In the genomic region with DNA sequence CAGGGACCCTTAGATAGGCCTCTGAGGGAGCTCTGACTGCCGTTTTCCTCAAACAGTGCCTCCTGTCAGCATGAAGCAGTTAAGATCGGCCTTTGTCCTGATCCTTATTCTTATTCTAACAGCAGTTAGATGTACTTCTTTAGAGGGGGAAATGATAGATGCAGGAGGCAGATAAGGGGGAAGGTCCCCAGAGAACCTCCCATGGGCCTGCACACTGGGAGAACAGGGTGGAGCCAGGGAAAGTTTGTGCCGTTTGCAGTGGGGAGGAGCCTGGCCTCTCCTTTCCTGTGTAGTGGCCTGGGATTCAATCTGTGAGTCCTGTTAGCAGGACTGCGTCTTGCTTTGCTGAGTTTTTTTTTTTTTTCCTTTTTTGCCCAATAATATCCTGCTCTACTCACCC, we compare ENCODE assay signal across 35 cellular contexts. TPM values are rescaled to one million over a fixed set of nuclear protein-coding genes. Genes with fewer than 3 reads are reported as not detected.
DNase-seq lines count a peak whose midpoint lies in the region; ATAC-seq, FAIRE-seq and TF ChIP-seq lines count a peak whose summit lies in the region.
"Had no signal": no experiment of that assay in that cellular context is flagged by ENCODE, and none has a peak within 500 bp of the region (broad histone marks: within the 10 kb centered on the region; RNA-seq: fewer than 3 reads in every experiment).

No MANE protein-coding gene starts in this region.

- H4K91ac ChIP-seq in H1 (replicated peaks; ENCODE audit: insufficient read length, low read length) = no peak overlapping the region

- POLR2A ChIA-PET in H1 (lab: Charles Lee; ENCODE audit: partially characterized antibody) = no interaction called here

- no peaks in the 10 kb centered on the region for H3K4me1 ChIP-seq in right atrium auricular region
- H3K4me1 ChIP-seq in H1 (replicated peaks in 1 of 4; ENCODE audit: control insufficient read depth in 3 of 4, insufficient read depth in 4 of 4, low read length in 3 of 4) = peaks cover 0 to 4% (median 3%) of the 10 kb centered on the region in 4 experiments; a peak in 3 of 7 replicates
- H3K4me1 ChIP-seq in iPS-20b (ENCODE audit: insufficient read depth, low read length) = peaks cover 6% of the 10 kb centered on the region; the same call in 1 of the 2 replicates
- H3K4me1 ChIP-seq in upper lobe of right lung = no peaks in the 10 kb centered on the region
- H3K4me1 ChIP-seq: foreskin keratinocyte, upper lobe of left lung had no signal

- peaks cover 0 to 22% of the 10 kb centered on the region in 2 donors for H3K9me3 ChIP-seq in right atrium auricular region
- H3K9me3 ChIP-seq in H1 (ENCODE audit: insufficient read depth in 2 of 2, low read depth in 1 of 2, low read length in 1 of 2) = peaks cover 20 to 29% of the 10 kb centered on the region in 2 experiments
- H3K9me3 ChIP-seq in iPS-20b (ENCODE audit: insufficient read depth, low read depth, low read length) = peaks cover 40% of the 10 kb centered on the region
- no peaks in the 10 kb centered on the region for H3K9me3 ChIP-seq in upper lobe of right lung
- H3K9me3 ChIP-seq: ovary, upper lobe of left lung had no signal

- no peak overlapping the region for H3K14ac ChIP-seq in H1 (ENCODE audit: insufficient read length)

- no peaks in the 10 kb centered on the region for H3K79me1 ChIP-seq in H1 (ENCODE audit: low read depth, low read length)

- 44% methylated on average over 3 of the region's 4 CpGs; no CpG with 5 or more reads in 1 of the 2 experiments for WGBS in H1 (ENCODE audit: extremely low coverage in 1 of 2, insufficient coverage in 1 of 2, insufficient read length in 1 of 2, insufficient replicate concordance in 2 of 2, low coverage in 1 of 2, low lambda C conversion rate in 2 of 2, missing lambda C conversion rate in 1 of 2), 2 experiments

- no peak overlapping the region for H3K4ac ChIP-seq in H1 (replicated peaks; ENCODE audit: insufficient read length, low read depth, low read length)

- H3K9me3 Mint-ChIP-seq in CD14-positive monocyte = peaks cover 15 to 34% (median 24%) of the 10 kb centered on the region in 7 donors

- ATAC-seq in Right ventricle myocardium superior (ENCODE audit: poor library complexity) (peak; percentile 78), upper lobe of right lung (peak; percentile 22), HG03571 (IDR thresholded peaks at IDR 0.05; ENCODE audit: unreplicated experiment) (no peak)
- ATAC-seq: activated T-helper 17 cell treated with anti-CD3 and anti-CD28 coated beads, Interleukin-2, amount 50 U/mL, for 72 hours; foreskin keratinocyte; natural killer cell treated with Interleukin-12 subunit alpha and Interleukin-12 subunit beta and Interleukin-15 and Interleukin-18, amount 100 ng/mL, for 72 hours; sciatic nerve; stimulated activated memory B cell treated with anti-CD40 and anti-IgM and Interleukin-4, amounts not matched to agents 10 μg/mL and 1 μg/mL and 100 μg/mL, for 72 hours had no signal

- H3K9ac ChIP-seq in H1 (replicated peaks in 1 of 4; ENCODE audit: extremely low read depth in 1 of 4, low read depth in 3 of 4, low read length in 3 of 4) = peak overlapping the region in 1 of 4 experiments; percentile 40; a peak in 1 of 7 replicates
- peak overlapping the region; percentile 54; the same call in 1 of the 2 replicates for H3K9ac ChIP-seq in iPS-20b (ENCODE audit: low read depth, low read length)
- H3K9ac ChIP-seq: BLaER1 had no signal

- TF ChIP-seq POLR2A in H1 (IDR thresholded peaks at IDR 0.05; ENCODE audit: control extremely low read depth in 1 of 2, low read depth in 2 of 2, low read length in 2 of 2) = no peak

- H3K4me2 ChIP-seq in H1 (ENCODE audit: insufficient read depth in 1 of 2, low read depth in 2 of 2, low read length in 2 of 2) = peak overlapping the region in 1 of 2 experiments; percentile 22; a peak in 1 of 4 replicates
- H3K4me2 ChIP-seq: BLaER1 had no signal

- H3K27me3 ChIP-seq in right atrium auricular region (no peaks in the 10 kb centered on the region), H1 (replicated peaks in 1 of 4; ENCODE audit: control insufficient read depth in 3 of 4, extremely low read depth in 1 of 4, insufficient read depth in 3 of 4, low read length in 3 of 4) (no peaks in the 10 kb centered on the region), iPS-20b (ENCODE audit: insufficient read depth, low read length) (no peaks in the 10 kb centered on the region), upper lobe of right lung (no peaks in the 10 kb centered on the region)
- H3K27me3 ChIP-seq: BLaER1, cardiac muscle cell, esophagus muscularis mucosa, foreskin keratinocyte, ovary, upper lobe of left lung had no signal

- DNase-seq in Right ventricle myocardium superior = no peak
- no peak for DNase-seq in right atrium auricular region (ENCODE audit: low spot score)
- no peak for DNase-seq in H1 (ENCODE audit: low read depth in 1 of 2, low spot score in 2 of 2)
- no peak for DNase-seq in upper lobe of right lung
- no peak for DNase-seq in CD14-positive monocyte (ENCODE audit: low spot score)
- no peak for DNase-seq in NOMO-1 treated with dmso at 0.1 percent for 144 hours (lab: John Stamatoyannopoulos, UW; ENCODE audit: unreplicated experiment)
- DNase-seq: activated CD4-positive, alpha-beta T cell treated with anti-CD3 and anti-CD28 coated beads, Interleukin-2, amount 10 ng/mL, durations not matched to agents 7 days and 5 days; activated CD8-positive, alpha-beta memory T cell treated with anti-CD3 and anti-CD28 coated beads, Interleukin-2, amount 50 U/mL, for 48 hours; aorta; COR-L47; foreskin keratinocyte; H7; hippocampal formation; Karpas-422; NCI-H1436; NCI-H2107; NCI-H446 treated with DMSO at 0.1 percent for 48 hours; OCI-M1; ovary; stimulated activated CD4-positive, alpha-beta T cell treated with anti-CD3 and anti-CD28 coated beads, Interleukin-4, amount 100 ng/mL, for 4 hours; substantia nigra; upper lobe of left lung had no signal

- no peaks in the 10 kb centered on the region for H4K20me1 ChIP-seq in H1 (replicated peaks in 1 of 2; ENCODE audit: control insufficient read depth in 1 of 2, insufficient read depth in 2 of 2, low read length in 2 of 2)
- H4K20me1 ChIP-seq: BLaER1 had no signal

- H3K79me2 ChIP-seq in H1 (ENCODE audit: control insufficient read depth in 1 of 2, insufficient read depth in 2 of 2, low read length in 2 of 2) = no peaks in the 10 kb centered on the region

- H4K8ac ChIP-seq in H1 (ENCODE audit: extremely low read depth, insufficient read depth, low read length) = no peak overlapping the region

- no peak overlapping the region for H2AFZ ChIP-seq in H1 (ENCODE audit: low read length)

- no peaks in the 10 kb centered on the region for H3K36me3 Mint-ChIP-seq in CD14-positive monocyte

- no peak overlapping the region for H3K23ac ChIP-seq in H1 (ENCODE audit: insufficient read length)

- intact Hi-C loops in Right ventricle myocardium superior (cut with DNase I) (no loop called here), upper lobe of right lung (cut with DNase I) (no loop called here), CD14-positive monocyte (cut with micrococcal nuclease) (loop anchor here in 1 of 2 donors (5.0 kb wide), 1 partner anchor 36 kb away; no protein-coding TSS in a partner anchor)

- H3K27ac ChIP-seq in right atrium auricular region = no peak overlapping the region
- H3K27ac ChIP-seq in H1 (ENCODE audit: low read depth, low read length) = peak overlapping the region; percentile 45; the same call in 1 of the 2 replicates
- peak overlapping the region; percentile 58 for H3K27ac ChIP-seq in iPS-20b (ENCODE audit: low read length)
- H3K27ac ChIP-seq in upper lobe of right lung = no peak overlapping the region
- H3K27ac ChIP-seq: BLaER1, cardiac muscle cell, foreskin keratinocyte, ovary, upper lobe of left lung had no signal

- TF ChIP-seq RAD21 in H1 (IDR thresholded peaks at IDR 0.05 in 1 of 2, conservative IDR thresholded peaks at IDR 0.05 in 1 of 2; ENCODE audit: low read depth in 2 of 2, low read length in 2 of 2) = no peak

- H3K4me3 ChIP-seq in right atrium auricular region (no peak overlapping the region), H1 (ENCODE audit: extremely low read depth in 1 of 4, insufficient read depth in 2 of 4, low read depth in 3 of 4, low read length in 4 of 4) (no peak overlapping the region), iPS-20b (ENCODE audit: low read length) (0 out of 2 replicates have a peak overlapping the region, but pooled peaks have one; percentile 1), upper lobe of right lung (no peak overlapping the region)
- H3K4me3 ChIP-seq: BLaER1, cardiac muscle cell, esophagus muscularis mucosa, ovary, upper lobe of left lung had no signal

- H3K27me3 Mint-ChIP-seq in CD14-positive monocyte (ENCODE audit: low read depth in 3 of 3) = peaks cover 0 to 2% (median 1%) of the 10 kb centered on the region in 3 donors
- H3K27me3 Mint-ChIP-seq: activated CD4-positive, alpha-beta T cell treated with anti-CD3 and anti-CD28 coated beads, Interleukin-2, amount 10 ng/mL, durations not matched to agents 7 days and 5 days; activated naive CD8-positive, alpha-beta T cell; activated T-helper 17 cell treated with anti-CD3 and anti-CD28 coated beads, Interleukin-2, amount 50 U/mL, for 72 hours; natural killer cell treated with Interleukin-12 subunit alpha and Interleukin-12 subunit beta and Interleukin-15 and Interleukin-18, amount 100 ng/mL, for 72 hours had no signal

- H2AK5ac ChIP-seq in H1 (ENCODE audit: low read depth, low read length) = no peak overlapping the region

- FAIRE-seq in H1 (lab: Jason Lieb, UNC) = peak; percentile 63
- FAIRE-seq: G401.6, HTR-8/SVneo had no signal

- no peak overlapping the region for H2BK12ac ChIP-seq in H1 (ENCODE audit: low read depth, low read length)

- H3K36me3 ChIP-seq in right atrium auricular region (no peaks in the 10 kb centered on the region), H1 (ENCODE audit: control insufficient read depth in 2 of 4, insufficient read depth in 4 of 4, low read length in 3 of 4) (peaks cover 0 to 8% (median 0%) of the 10 kb centered on the region in 4 experiments; a peak in 2 of 8 replicates), iPS-20b (ENCODE audit: insufficient read depth, low read depth, low read length) (no peaks in the 10 kb centered on the region), upper lobe of right lung (no peaks in the 10 kb centered on the region)
- H3K36me3 ChIP-seq: BLaER1, cardiac muscle cell, esophagus muscularis mucosa, ovary, upper lobe of left lung had no signal

- CTCF ChIA-PET in H1 (lab: Charles Lee; ENCODE audit: partially characterized antibody) = no interaction called here

- no peak overlapping the region for H3K56ac ChIP-seq in H1 (replicated peaks; ENCODE audit: insufficient read length, low read depth, low read length)

- no peak overlapping the region for H3K4me3 Mint-ChIP-seq in CD14-positive monocyte
- H3K4me3 Mint-ChIP-seq: activated CD4-positive, alpha-beta T cell treated with anti-CD3 and anti-CD28 coated beads, Interleukin-2, amount 10 ng/mL, durations not matched to agents 7 days and 5 days; activated naive CD8-positive, alpha-beta T cell; activated T-helper 17 cell treated with anti-CD3 and anti-CD28 coated beads, Interleukin-2, amount 50 U/mL, for 72 hours; natural killer cell treated with Interleukin-12 subunit alpha and Interleukin-12 subunit beta and Interleukin-15 and Interleukin-18, amount 100 ng/mL, for 72 hours; stimulated activated memory B cell treated with anti-CD40 and anti-IgM and Interleukin-4, amounts not matched to agents 10 μg/mL and 1 μg/mL and 100 μg/mL, for 72 hours; T-helper 2 cell treated with Interferon-gamma antibody and Interleukin-4, amounts not matched to agents 5 μg/mL and 100 μg/mL, for 36 hours had no signal

- TF ChIP-seq CTCF in right atrium auricular region (IDR thresholded peaks at IDR 0.05) (no peak), H1 (IDR thresholded peaks at IDR 0.05; ENCODE audit: control extremely low read depth in 1 of 3, insufficient read depth in 1 of 3, low read depth in 1 of 3, low read length in 3 of 3) (peak in 1 of 3 experiments; percentile 22; a peak in 1 of 4 replicates), upper lobe of right lung (IDR thresholded peaks at IDR 0.05) (no peak), CD14-positive monocyte (IDR thresholded peaks at IDR 0.05) (no peak)

- H3K4me1 Mint-ChIP-seq in CD14-positive monocyte = peaks cover 4% of the 10 kb centered on the region

- H4K5ac ChIP-seq in H1 (ENCODE audit: insufficient read length, low read depth, low read length) = no peak overlapping the region

- no peak overlapping the region for H2BK120ac ChIP-seq in H1 (replicated peaks; ENCODE audit: low read depth, low read length)

- no peak for TF ChIP-seq EP300 in H1 (IDR thresholded peaks at IDR 0.05; ENCODE audit: borderline replicate concordance in 1 of 2, low read depth in 2 of 2, low read length in 2 of 2)

- H2BK15ac ChIP-seq in H1 (ENCODE audit: low read length) = no peak overlapping the region

- H3K27ac Mint-ChIP-seq in CD14-positive monocyte = peak overlapping the region in 1 of 7 donors; percentile 6
- H3K27ac Mint-ChIP-seq: activated CD4-positive, alpha-beta T cell treated with anti-CD3 and anti-CD28 coated beads, Interleukin-2, amount 10 ng/mL, durations not matched to agents 7 days and 5 days; activated naive CD8-positive, alpha-beta T cell; stimulated activated memory B cell treated with anti-CD40 and anti-IgM and Interleukin-4, amounts not matched to agents 10 μg/mL and 1 μg/mL and 100 μg/mL, for 72 hours; T-helper 2 cell treated with Interferon-gamma antibody and Interleukin-4, amounts not matched to agents 5 μg/mL and 100 μg/mL, for 36 hours had no signal

- no peak overlapping the region; the same call in 1 of the 2 replicates for H2BK5ac ChIP-seq in H1 (ENCODE audit: low read depth, low read length)

- H3K18ac ChIP-seq in H1 (ENCODE audit: extremely low read depth, low read length) = no peak overlapping the region

- no peaks in the 10 kb centered on the region for H3K23me2 ChIP-seq in H1 (ENCODE audit: low read depth, low read length)

- H2BK20ac ChIP-seq in H1 (ENCODE audit: low read length) = peak overlapping the region; percentile 32; the same call in 1 of the 2 replicates

RNA-seq across cellular contexts. Expression of gene INPP4A, which starts 7.9 kb away (rescaled TPM):
- total RNA-seq in Right ventricle myocardium superior (16.8 TPM), right atrium auricular region (10 to 100 TPM; 12.7 to 18.2 TPM), upper lobe of right lung (35.0 TPM)
- 34.3 and 36.4 TPM in 2 replicates for total RNA-seq in H1 (2021; fragmentation: NEBNext Ultra II Directional; extraction: Animal tissue kit (Norgen Biotek cat#: 25700))
- polyA plus RNA-seq in H1 (2011; rRNA removed) (25.6 and 38.6 TPM in 2 replicates), CD14-positive monocyte (10 to 100 TPM; 13.7 to 20.7 TPM)
- polyA plus RNA-seq in H1 (2011; cell fraction: cytosol; rRNA removed) = 32.2 TPM
- 100 TPM for polyA plus RNA-seq in H1 (2011; cell fraction: nucleus; rRNA removed)
- polyA plus RNA-seq in H1 (2012, experiment 1 of 2) = 21.4 to 36.6 TPM (median 30.9 TPM) in 4 replicates
- polyA plus RNA-seq in H1 (2012, experiment 2 of 2) = 5.1 TPM
- 8.9 TPM for polyA plus RNA-seq in H1 (2013, experiment 1 of 2)
- polyA plus RNA-seq in H1 (2013, experiment 2 of 2) = 8.7 TPM
- polyA minus RNA-seq in H1 (2011; rRNA and poly(A)+ RNA removed) = 112 and 124 TPM in 2 replicates
- 55.2 TPM for polyA minus RNA-seq in H1 (2011; cell fraction: cytosol; rRNA and poly(A)+ RNA removed)
- polyA minus RNA-seq in H1 (2011; cell fraction: nucleus; rRNA and poly(A)+ RNA removed) = 97.0 TPM

Comparison
In these comparisons a context has a peak if more than half of its experiments do, and no peak if none do; other contexts are left out.
1. H3K27ac ChIP-seq: peak in H1 (single experiment) and iPS-20b (single experiment); none in right atrium auricular region (0 of 2) and upper lobe of right lung (single experiment).